10 cellular contexts compared by ENCODE assay signal in the genomic region with DNA sequence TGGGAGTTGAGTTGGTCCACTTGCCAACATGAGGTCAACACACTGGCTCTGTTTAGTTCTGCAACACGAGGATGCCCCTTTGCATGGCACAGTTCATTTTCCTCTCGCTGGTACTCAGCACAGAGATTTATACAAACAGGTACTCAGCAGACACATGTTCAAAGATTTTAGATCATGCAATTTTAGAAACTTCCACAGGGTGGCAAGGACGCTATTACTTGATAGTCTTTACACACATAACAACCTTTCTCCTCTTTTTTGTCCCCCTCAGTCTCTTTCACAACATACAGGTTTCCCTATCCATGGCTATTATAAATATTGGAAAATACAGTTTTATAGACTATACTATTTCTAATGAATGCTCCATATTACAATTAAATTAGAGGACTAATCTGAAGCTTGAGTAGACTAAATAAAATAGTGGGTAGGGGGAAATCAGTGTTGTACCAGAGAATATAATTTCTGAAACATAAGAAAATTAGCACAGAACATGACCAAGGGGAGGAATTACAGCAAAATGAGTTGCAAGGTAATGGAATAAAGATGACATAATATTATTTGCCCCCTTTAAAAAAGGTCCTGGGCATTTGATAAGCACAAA.
DNase-seq lines count a peak whose midpoint lies in the region; ATAC-seq and TF ChIP-seq lines count a peak whose summit lies in the region.
"Had no signal": no experiment of that assay in that cellular context is flagged by ENCODE, and none has a peak within 500 bp of the region (broad histone marks: within the 10 kb centered on the region; RNA-seq: fewer than 3 reads in every experiment).

No MANE protein-coding gene starts in this region.

- POLR2A ChIA-PET in T-cell (lab: Charles Lee): no interaction called here

- peak; percentile 88 for ATAC-seq in left lobe of liver
- no peak for ATAC-seq in HG02852 (IDR thresholded peaks at IDR 0.05; ENCODE audit: unreplicated experiment)
- no peak for ATAC-seq in T-cell (replicated peaks in 1 of 4)
- no peak for ATAC-seq in activated CD8-positive, alpha-beta memory T cell treated with anti-CD3 and anti-CD28 coated beads, Interleukin-2, amount 10 ng/mL, durations not matched to agents 7 days and 5 days
- ATAC-seq in natural killer cell treated with Interleukin-12 subunit alpha and Interleukin-12 subunit beta and Interleukin-15 and Interleukin-18, amount 100 ng/mL, for 72 hours: no peak

- peak; percentile 30 for DNase-seq in DMS53 treated with DMSO at 0.1 percent for 48 hours (lab: John Stamatoyannopoulos, UW; ENCODE audit: unreplicated experiment)
- DNase-seq in NCI-H1105 treated with DMSO at 0.1 percent for 48 hours (lab: John Stamatoyannopoulos, UW): peak; percentile 25
- DNase-seq in left lobe of liver (ENCODE audit: low spot score): no peak
- no peak for DNase-seq in T-cell
- no peak for DNase-seq in activated CD8-positive, alpha-beta memory T cell treated with anti-CD3 and anti-CD28 coated beads, Interleukin-2, amount 10 ng/mL, durations not matched to agents 7 days and 5 days
- no peak for DNase-seq in natural killer cell treated with Interleukin-12 subunit alpha and Interleukin-12 subunit beta and Interleukin-15 and Interleukin-18, amount 100 ng/mL, for 72 hours (ENCODE audit: low spot score)

- CTCF ChIA-PET in T-cell (lab: Charles Lee): no interaction called here
- CTCF ChIA-PET in activated CD8-positive, alpha-beta memory T cell treated with anti-CD3 and anti-CD28 coated beads, Interleukin-2, amount 10 ng/mL, durations not matched to agents 7 days and 5 days (lab: Charles Lee): no interaction called here

- peak; percentile 75 for TF ChIP-seq CTCF in VCaP (conservative IDR thresholded peaks at IDR 0.05)

- H3K4me3 Mint-ChIP-seq in T-cell: no peak overlapping the region
- H3K4me3 Mint-ChIP-seq in activated CD8-positive, alpha-beta memory T cell treated with anti-CD3 and anti-CD28 coated beads, Interleukin-2, amount 10 ng/mL, durations not matched to agents 7 days and 5 days: no peak overlapping the region
- no peak overlapping the region for H3K4me3 Mint-ChIP-seq in natural killer cell treated with Interleukin-12 subunit alpha and Interleukin-12 subunit beta and Interleukin-15 and Interleukin-18, amount 100 ng/mL, for 72 hours
- H3K4me3 Mint-ChIP-seq: activated naive CD8-positive, alpha-beta T cell had no signal

- H3K36me3 Mint-ChIP-seq in T-cell: no peaks in the 10 kb centered on the region
- no peaks in the 10 kb centered on the region for H3K36me3 Mint-ChIP-seq in activated CD8-positive, alpha-beta memory T cell treated with anti-CD3 and anti-CD28 coated beads, Interleukin-2, amount 10 ng/mL, durations not matched to agents 7 days and 5 days
- H3K36me3 Mint-ChIP-seq in natural killer cell treated with Interleukin-12 subunit alpha and Interleukin-12 subunit beta and Interleukin-15 and Interleukin-18, amount 100 ng/mL, for 72 hours: no peaks in the 10 kb centered on the region
- H3K36me3 Mint-ChIP-seq: activated naive CD8-positive, alpha-beta T cell had no signal

- no peaks in the 10 kb centered on the region for H3K27me3 Mint-ChIP-seq in T-cell
- no peaks in the 10 kb centered on the region for H3K27me3 Mint-ChIP-seq in activated CD8-positive, alpha-beta memory T cell treated with anti-CD3 and anti-CD28 coated beads, Interleukin-2, amount 10 ng/mL, durations not matched to agents 7 days and 5 days
- H3K27me3 Mint-ChIP-seq in natural killer cell treated with Interleukin-12 subunit alpha and Interleukin-12 subunit beta and Interleukin-15 and Interleukin-18, amount 100 ng/mL, for 72 hours: no peaks in the 10 kb centered on the region

- no peak overlapping the region for H3K27ac ChIP-seq in VCaP
- H3K27ac ChIP-seq: prostate gland had no signal

- H3K9me3 Mint-ChIP-seq in T-cell: peaks cover 3 to 6% (median 5%) of the 10 kb centered on the region in 3 donors
- H3K9me3 Mint-ChIP-seq in activated CD8-positive, alpha-beta memory T cell treated with anti-CD3 and anti-CD28 coated beads, Interleukin-2, amount 10 ng/mL, durations not matched to agents 7 days and 5 days (ENCODE audit: low read depth): peaks cover 8% of the 10 kb centered on the region
- H3K9me3 Mint-ChIP-seq in natural killer cell treated with Interleukin-12 subunit alpha and Interleukin-12 subunit beta and Interleukin-15 and Interleukin-18, amount 100 ng/mL, for 72 hours: peaks cover 7% of the 10 kb centered on the region

- no peak overlapping the region for H3K27ac Mint-ChIP-seq in T-cell
- no peak overlapping the region for H3K27ac Mint-ChIP-seq in activated CD8-positive, alpha-beta memory T cell treated with anti-CD3 and anti-CD28 coated beads, Interleukin-2, amount 10 ng/mL, durations not matched to agents 7 days and 5 days
- no peak overlapping the region for H3K27ac Mint-ChIP-seq in natural killer cell treated with Interleukin-12 subunit alpha and Interleukin-12 subunit beta and Interleukin-15 and Interleukin-18, amount 100 ng/mL, for 72 hours
- H3K27ac Mint-ChIP-seq: activated naive CD8-positive, alpha-beta T cell had no signal

- no peaks in the 10 kb centered on the region for H3K4me1 Mint-ChIP-seq in T-cell
- H3K4me1 Mint-ChIP-seq in activated CD8-positive, alpha-beta memory T cell treated with anti-CD3 and anti-CD28 coated beads, Interleukin-2, amount 10 ng/mL, durations not matched to agents 7 days and 5 days: no peaks in the 10 kb centered on the region
- no peaks in the 10 kb centered on the region for H3K4me1 Mint-ChIP-seq in natural killer cell treated with Interleukin-12 subunit alpha and Interleukin-12 subunit beta and Interleukin-15 and Interleukin-18, amount 100 ng/mL, for 72 hours (ENCODE audit: low read depth in 2 of 2)

Comparison
In these comparisons a context has a peak if more than half of its experiments do, and no peak if none do; other contexts are left out.
1. DNase-seq: peak in DMS53 treated with DMSO at 0.1 percent for 48 hours (single experiment) and NCI-H1105 treated with DMSO at 0.1 percent for 48 hours (single experiment); none in left lobe of liver (single experiment), T-cell (0 of 34), activated CD8-positive, alpha-beta memory T cell treated with anti-CD3 and anti-CD28 coated beads, Interleukin-2, amount 10 ng/mL, durations not matched to agents 7 days and 5 days (single experiment) and natural killer cell treated with Interleukin-12 subunit alpha and Interleukin-12 subunit beta and Interleukin-15 and Interleukin-18, amount 100 ng/mL, for 72 hours (single experiment).